ENCODE assay signal across 1 cellular context in genomic region chr1:9315411-9316079, GRCh38.
TF ChIP-seq lines count a peak whose summit lies in the region.

No MANE protein-coding gene starts in this region.

TF ChIP-seq in GM23338, 12 proteins besides CTCF, POLR2A, EP300 and RAD21 (continued from another document):
- TF ChIP-seq, protein P1, sequence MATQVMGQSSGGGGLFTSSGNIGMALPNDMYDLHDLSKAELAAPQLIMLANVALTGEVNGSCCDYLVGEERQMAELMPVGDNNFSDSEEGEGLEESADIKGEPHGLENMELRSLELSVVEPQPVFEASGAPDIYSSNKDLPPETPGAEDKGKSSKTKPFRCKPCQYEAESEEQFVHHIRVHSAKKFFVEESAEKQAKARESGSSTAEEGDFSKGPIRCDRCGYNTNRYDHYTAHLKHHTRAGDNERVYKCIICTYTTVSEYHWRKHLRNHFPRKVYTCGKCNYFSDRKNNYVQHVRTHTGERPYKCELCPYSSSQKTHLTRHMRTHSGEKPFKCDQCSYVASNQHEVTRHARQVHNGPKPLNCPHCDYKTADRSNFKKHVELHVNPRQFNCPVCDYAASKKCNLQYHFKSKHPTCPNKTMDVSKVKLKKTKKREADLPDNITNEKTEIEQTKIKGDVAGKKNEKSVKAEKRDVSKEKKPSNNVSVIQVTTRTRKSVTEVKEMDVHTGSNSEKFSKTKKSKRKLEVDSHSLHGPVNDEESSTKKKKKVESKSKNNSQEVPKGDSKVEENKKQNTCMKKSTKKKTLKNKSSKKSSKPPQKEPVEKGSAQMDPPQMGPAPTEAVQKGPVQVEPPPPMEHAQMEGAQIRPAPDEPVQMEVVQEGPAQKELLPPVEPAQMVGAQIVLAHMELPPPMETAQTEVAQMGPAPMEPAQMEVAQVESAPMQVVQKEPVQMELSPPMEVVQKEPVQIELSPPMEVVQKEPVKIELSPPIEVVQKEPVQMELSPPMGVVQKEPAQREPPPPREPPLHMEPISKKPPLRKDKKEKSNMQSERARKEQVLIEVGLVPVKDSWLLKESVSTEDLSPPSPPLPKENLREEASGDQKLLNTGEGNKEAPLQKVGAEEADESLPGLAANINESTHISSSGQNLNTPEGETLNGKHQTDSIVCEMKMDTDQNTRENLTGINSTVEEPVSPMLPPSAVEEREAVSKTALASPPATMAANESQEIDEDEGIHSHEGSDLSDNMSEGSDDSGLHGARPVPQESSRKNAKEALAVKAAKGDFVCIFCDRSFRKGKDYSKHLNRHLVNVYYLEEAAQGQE (IDR thresholded peaks at IDR 0.05; ENCODE audit: unreplicated experiment), result no peak
- TF ChIP-seq NANOG (IDR thresholded peaks at IDR 0.05; ENCODE audit: borderline replicate concordance), result no peak
- no peak for TF ChIP-seq ETS1 (IDR thresholded peaks at IDR 0.05)
- no peak for TF ChIP-seq JUNB (IDR thresholded peaks at IDR 0.05; ENCODE audit: unreplicated experiment)
- TF ChIP-seq CREB1 (CRISPR knock-in tag; IDR thresholded peaks at IDR 0.05; ENCODE audit: low read depth), result no peak
- no peak for TF ChIP-seq EZH2 (IDR thresholded peaks at IDR 0.05; ENCODE audit: low read depth, unreplicated experiment)
